ENCODE assay signal across 1 cellular context in the genomic region with DNA sequence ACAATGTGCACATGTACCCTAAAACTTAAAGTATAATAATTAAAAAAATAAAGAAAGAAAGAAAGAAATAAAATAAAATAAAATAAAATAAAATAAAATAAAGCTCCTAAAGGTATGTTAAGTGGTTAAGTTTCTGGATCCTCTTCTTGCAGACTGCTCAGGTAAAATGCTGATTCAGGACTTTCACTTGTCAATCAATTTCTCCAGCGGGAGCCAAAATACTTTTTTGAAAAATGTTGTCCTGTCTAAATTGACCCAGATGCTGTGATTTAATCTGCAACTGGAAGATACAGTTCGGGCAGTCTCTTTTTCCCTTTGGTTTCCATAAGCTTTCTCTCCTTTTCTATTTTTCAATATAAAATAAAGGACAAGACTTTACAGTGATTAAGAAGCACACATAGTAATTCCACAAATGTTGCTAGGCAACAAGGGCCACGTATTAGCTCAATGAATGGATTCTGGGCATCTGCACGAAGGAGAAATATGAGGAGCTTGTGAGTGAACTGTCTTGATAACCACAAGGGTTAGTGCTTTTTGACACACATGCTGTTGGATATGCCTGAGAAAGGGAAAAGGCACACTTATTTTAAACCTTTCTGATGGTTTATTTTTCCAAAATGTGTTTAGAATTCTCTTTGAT.
TF ChIP-seq lines count a peak whose summit lies in the region.

No MANE protein-coding gene starts in this region.

TF ChIP-seq in IMR-90, 13 proteins besides CTCF, POLR2A, EP300 and RAD21:
- TF ChIP-seq MAFK (IDR thresholded peaks at IDR 0.05; ENCODE audit: low read depth, low read length) (peak; percentile 85), CHD1 (IDR thresholded peaks at IDR 0.05; ENCODE audit: low read depth, low read length) (no peak), NFE2L2 (IDR thresholded peaks at IDR 0.05; ENCODE audit: low read depth, low read length) (no peak)
